Comparison of ENCODE assay signal across 9 cellular contexts in genomic region chr1:111446967-111447892, GRCh38. TPM values are rescaled to one million over a fixed set of nuclear protein-coding genes. Genes with fewer than 3 reads are reported as not detected.
DNase-seq lines count a peak whose midpoint lies in the region; ATAC-seq and TF ChIP-seq lines count a peak whose summit lies in the region.
"Had no signal": no experiment of that assay in that cellular context is flagged by ENCODE, and none has a peak within 500 bp of the region (broad histone marks: within the 10 kb centered on the region; RNA-seq: fewer than 3 reads in every experiment).

No MANE protein-coding gene starts in this region.

- TF ChIP-seq EP300 in esophagus muscularis mucosa (IDR thresholded peaks at IDR 0.05), result no peak

- intact Hi-C loops in esophagus muscularis mucosa (cut with DNase I) (no loop called here), CD14-positive monocyte (cut with micrococcal nuclease) (loop anchor here in 1 of 2 donors (5.0 to 10.0 kb wide), 3 partner anchors 310 to 485 kb away; partner anchors contain the start of genes DDX20 and LRIF1)

- no peak for TF ChIP-seq CTCF in esophagus muscularis mucosa (IDR thresholded peaks at IDR 0.05)
- no peak for TF ChIP-seq CTCF in osteocyte (IDR thresholded peaks at IDR 0.05)
- TF ChIP-seq CTCF in CD14-positive monocyte (IDR thresholded peaks at IDR 0.05), result no peak

- H3K9me3 Mint-ChIP-seq in T-cell (no peaks in the 10 kb centered on the region), osteocyte (ENCODE audit: unreplicated experiment) (no peaks in the 10 kb centered on the region), CD14-positive monocyte (peaks cover 0 to 2% (median 0%) of the 10 kb centered on the region in 7 donors)

- 72% methylated on average over 4 of the region's 4 CpGs for WGBS in esophagus muscularis mucosa

- H3K4me1 Mint-ChIP-seq in T-cell (peaks cover 70 to 84% (median 75%) of the 10 kb centered on the region in 3 donors), osteocyte (ENCODE audit: unreplicated experiment) (peaks cover 42% of the 10 kb centered on the region), CD14-positive monocyte (peaks cover 46% of the 10 kb centered on the region)

- H3K27ac Mint-ChIP-seq in T-cell (peak overlapping the region; percentile 92 to 100), osteocyte (ENCODE audit: unreplicated experiment) (no peak overlapping the region), CD14-positive monocyte (no peak overlapping the region)

- H3K27me3 Mint-ChIP-seq in T-cell (no peaks in the 10 kb centered on the region), osteocyte (ENCODE audit: unreplicated experiment) (no peaks in the 10 kb centered on the region), CD14-positive monocyte (ENCODE audit: low read depth in 3 of 3) (peaks cover 0 to 2% (median 0%) of the 10 kb centered on the region in 3 donors)

- H3K9me3 ChIP-seq in esophagus muscularis mucosa, result no peaks in the 10 kb centered on the region

- POLR2A ChIA-PET in T-cell (lab: Charles Lee), result interaction anchor here in 1 of 2 donors (0.5 to 0.7 kb wide), 4 partner anchors 16 to 619 kb away, joined by 3 read pairs; no protein-coding TSS in a partner anchor

- H3K4me3 ChIP-seq in H7 (ENCODE audit: insufficient read depth, low read depth, low read length), result peak overlapping the region; percentile 99; the same call in 1 of the 2 replicates
- H3K4me3 ChIP-seq in esophagus muscularis mucosa, result peak overlapping the region in 1 of 4 donors; percentile 85

- H3K4me1 ChIP-seq in esophagus muscularis mucosa, result peaks cover 33 to 50% (median 41%) of the 10 kb centered on the region in 4 donors

- H3K36me3 Mint-ChIP-seq in T-cell (peaks cover 51% of the 10 kb centered on the region), osteocyte (ENCODE audit: unreplicated experiment) (peaks cover 21% of the 10 kb centered on the region), CD14-positive monocyte (peaks cover 57 to 65% of the 10 kb centered on the region in 2 donors)

- DNase-seq in H7 (no peak), T-cell (no peak), esophagus muscularis mucosa (ENCODE audit: extremely low spot score) (peak; percentile 39), osteocyte (ENCODE audit: extremely low spot score, unreplicated experiment) (no peak), CD14-positive monocyte (ENCODE audit: low spot score) (no peak), cortex of kidney (lab: John Stamatoyannopoulos, UW) (no peak), DMS153 (lab: John Stamatoyannopoulos, UW) (no peak)
- no peak for DNase-seq in activated effector memory CD4-positive, alpha-beta T cell treated with anti-CD3 and anti-CD28 coated beads, Interleukin-2, amount 50 U/mL, for 16 hours
- DNase-seq: NCI-H446 treated with DMSO at 0.1 percent for 48 hours had no signal

- CTCF ChIA-PET in T-cell (lab: Charles Lee), result interaction anchor here (0.5 to 3.0 kb wide), 8 partner anchors 9 to 320 kb away, joined by 3 to 13 read pairs (median 4); partner anchors contain the start of gene C1orf162 (in 1 of the 2)

- no peak for TF ChIP-seq POLR2A in esophagus muscularis mucosa (IDR thresholded peaks at IDR 0.05; ENCODE audit: low read depth)

- peak overlapping the region; percentile 100 for H3K4me3 Mint-ChIP-seq in T-cell
- peak overlapping the region; percentile 100 for H3K4me3 Mint-ChIP-seq in osteocyte (ENCODE audit: unreplicated experiment)
- H3K4me3 Mint-ChIP-seq in CD14-positive monocyte, result peak overlapping the region in 1 of 2 donors; percentile 99

- no peak for ATAC-seq in T-cell (replicated peaks in 1 of 4)

- H3K36me3 ChIP-seq in H7 (replicated peaks; ENCODE audit: control insufficient read depth, insufficient read depth, low read length), result peaks cover 25% of the 10 kb centered on the region
- peaks cover 24 to 60% (median 43%) of the 10 kb centered on the region in 4 donors for H3K36me3 ChIP-seq in esophagus muscularis mucosa

- no peak overlapping the region for H3K27ac ChIP-seq in esophagus muscularis mucosa (replicated peaks in 1 of 4)

- H3K27me3 ChIP-seq in H7 (ENCODE audit: control insufficient read depth, insufficient read depth, low read length), result no peaks in the 10 kb centered on the region; the same call in 1 of the 2 replicates
- H3K27me3 ChIP-seq in esophagus muscularis mucosa, result no peaks in the 10 kb centered on the region

RNA-seq across cellular contexts. Expression of gene WDR77, which starts 1.8 kb away (rescaled TPM):
- total RNA-seq in H7 (2014; rRNA removed; shearing (Covaris generic)), result 110 and 175 TPM in 2 replicates
- 10 to 100 TPM; 22.5 to 40.1 (median 33.1) TPM for total RNA-seq in T-cell
- total RNA-seq in esophagus muscularis mucosa, result 10 to 100 TPM; 20.8 to 27.6 (median 25.7) TPM
- 22.7 and 24.0 TPM in 2 replicates for total RNA-seq in osteocyte
- polyA plus RNA-seq in CD14-positive monocyte, result 10 to 100 TPM; 26.4 to 28.1 TPM

RNA-seq across cellular contexts. Expression of gene ATP5PB, which starts 2.0 kb away (rescaled TPM):
- 691 and 763 TPM in 2 replicates for total RNA-seq in H7 (2014; rRNA removed; shearing (Covaris generic))
- total RNA-seq in T-cell (100 to 1,000 TPM in 3 of 5 donors, 10 to 100 TPM in 2; 88.1 to 129 (median 118) TPM), esophagus muscularis mucosa (100 to 1,000 TPM; 177 to 203 (median 192) TPM), osteocyte (185 and 187 TPM in 2 replicates)
- polyA plus RNA-seq in CD14-positive monocyte, result 100 to 1,000 TPM; 557 to 597 TPM

RNA-seq across cellular contexts. Expression of gene OVGP1, which starts 19.7 kb away (rescaled TPM):
- total RNA-seq in H7 (2014; rRNA removed; shearing (Covaris generic)), result 0.87 and 3.9 TPM in 2 replicates
- 10 to 100 TPM in 2 of 5 donors, 1 to 10 TPM in 3; 4.7 to 11.6 (median 8.6) TPM for total RNA-seq in T-cell
- total RNA-seq in esophagus muscularis mucosa, result 1 to 10 TPM in 3 of 4 donors, under 1 TPM in 1; 0.83 to 1.2 (median 1.2) TPM
- 1.1 and 1.6 TPM in 2 replicates for total RNA-seq in osteocyte
- polyA plus RNA-seq in CD14-positive monocyte, result under 1 TPM; 0.17 to 0.35 TPM

RNA-seq across cellular contexts. Expression of gene C1orf162, which starts 26.6 kb away (rescaled TPM):
- total RNA-seq in H7 (2014; rRNA removed; shearing (Covaris generic)), result 0.21 and 0.85 TPM in 2 replicates
- total RNA-seq in T-cell, result 10 to 100 TPM; 42.9 to 55.1 (median 46.1) TPM
- total RNA-seq in esophagus muscularis mucosa, result 10 to 100 TPM in 3 of 4 donors, 1 to 10 TPM in 1; 7.5 to 23.0 (median 12.2) TPM
- 0.34 and 0.70 TPM in 2 replicates for total RNA-seq in osteocyte
- polyA plus RNA-seq in CD14-positive monocyte, result 100 to 1,000 TPM; 630 to 744 TPM

RNA-seq across cellular contexts. Expression of gene ADORA3, which starts 56.2 kb away (rescaled TPM):
- not detected in 2 replicates for total RNA-seq in H7 (2014; rRNA removed; shearing (Covaris generic))
- total RNA-seq in T-cell (under 1 TPM in 1 of 5 donors, not detected in 4; 0.30 TPM), esophagus muscularis mucosa (10 to 100 TPM in 1 of 4 donors, 1 to 10 TPM in 3; 4.9 to 13.3 (median 5.1) TPM), osteocyte (not detected in 2 replicates)
- polyA plus RNA-seq in CD14-positive monocyte, result 1 to 10 TPM; 1.1 to 2.7 TPM

Comparison
In these comparisons a context has a peak if more than half of its experiments do, and no peak if none do; other contexts are left out.
1. H3K27ac Mint-ChIP-seq: peak in T-cell (2 of 2); none in osteocyte (single experiment) and CD14-positive monocyte (0 of 7).